Comparison of ENCODE assay signal across 8 cellular contexts in genomic region chr9:124551472-124552339, GRCh38. TPM values are rescaled to one million over a fixed set of nuclear protein-coding genes. Genes with fewer than 3 reads are reported as not detected.
DNase-seq lines count a peak whose midpoint lies in the region; ATAC-seq and TF ChIP-seq lines count a peak whose summit lies in the region.

No MANE protein-coding gene starts in this region.

- no peak for DNase-seq in AG04449 (ENCODE audit: low read depth, low spot score)
- DNase-seq in NCI-H2029 (lab: John Stamatoyannopoulos, UW) = peak; percentile 16
- no peak for DNase-seq in activated T-cell treated with anti-CD3 and anti-CD28 coated beads, Interleukin-2, amount 50 U/mL, for 4 hours
- peak; percentile 68 for DNase-seq in pons (ENCODE audit: low spot score)

- H3K9me3 Mint-ChIP-seq in activated T-cell treated with anti-CD3 and anti-CD28 coated beads, Interleukin-2, amount 50 U/mL, for 4 hours = no peaks in the 10 kb centered on the region

- no peak overlapping the region for H3K4me3 Mint-ChIP-seq in activated T-cell treated with anti-CD3 and anti-CD28 coated beads, Interleukin-2, amount 50 U/mL, for 4 hours

- H3K4me3 ChIP-seq in AG04449 (ENCODE audit: low read depth, low read length) (no peak overlapping the region), gastroesophageal sphincter (no peak overlapping the region)

- CTCF ChIA-PET in AG04449 (lab: Yijun Ruan, JAX) = interaction anchor here (0.7 to 14.2 kb wide), 39 partner anchors 8 to 301 kb away, joined by 3 to 206 read pairs (median 5); partner anchors contain the start of genes NR6A1, PSMB7 and WDR38

- TF ChIP-seq POLR2A in gastroesophageal sphincter (IDR thresholded peaks at IDR 0.05) = no peak

- no peak for TF ChIP-seq EP300 in gastroesophageal sphincter (IDR thresholded peaks at IDR 0.05)

- no peaks in the 10 kb centered on the region for H3K36me3 ChIP-seq in gastroesophageal sphincter

- ATAC-seq in activated T-cell treated with anti-CD3 and anti-CD28 coated beads, Interleukin-2, amount 50 U/mL, for 4 hours = peak; percentile 80 to 85
- ATAC-seq in gastroesophageal sphincter (peak; percentile 22), HG03469 (IDR thresholded peaks at IDR 0.05; ENCODE audit: unreplicated experiment) (no peak), GM19023 (IDR thresholded peaks at IDR 0.05; ENCODE audit: unreplicated experiment) (no peak)

- TF ChIP-seq CTCF in AG04449 (IDR thresholded peaks at IDR 0.05; ENCODE audit: insufficient read depth, low read length, missing control alignments) = peak; percentile 78
- TF ChIP-seq CTCF in GM12873 (IDR thresholded peaks at IDR 0.05; ENCODE audit: insufficient read depth, low read depth, low read length, missing control alignments) = peak; percentile 67
- TF ChIP-seq CTCF in gastroesophageal sphincter (IDR thresholded peaks at IDR 0.05) = peak in 2 of 4 experiments; percentile 33 to 56

- H3K36me3 Mint-ChIP-seq in activated T-cell treated with anti-CD3 and anti-CD28 coated beads, Interleukin-2, amount 50 U/mL, for 4 hours (ENCODE audit: insufficient read depth) = no peaks in the 10 kb centered on the region

- no peaks in the 10 kb centered on the region for H3K9me3 ChIP-seq in gastroesophageal sphincter

- POLR2A ChIA-PET in AG04449 (lab: Yijun Ruan, JAX) = interaction anchor here (0.6 to 0.7 kb wide), 2 partner anchors 109 to 198 kb away, joined by 3 to 4 read pairs; no protein-coding TSS in a partner anchor

- peaks cover 0 to 8% (median 0%) of the 10 kb centered on the region in 3 donors for H3K4me1 ChIP-seq in gastroesophageal sphincter

- no peak overlapping the region for H3K27ac ChIP-seq in gastroesophageal sphincter

- no peaks in the 10 kb centered on the region for H3K27me3 ChIP-seq in gastroesophageal sphincter

- peaks cover 8% of the 10 kb centered on the region for H3K4me1 Mint-ChIP-seq in activated T-cell treated with anti-CD3 and anti-CD28 coated beads, Interleukin-2, amount 50 U/mL, for 4 hours (ENCODE audit: low read depth)

- H3K27me3 Mint-ChIP-seq in activated T-cell treated with anti-CD3 and anti-CD28 coated beads, Interleukin-2, amount 50 U/mL, for 4 hours (ENCODE audit: low read depth) = peaks cover 7% of the 10 kb centered on the region

- WGBS in gastroesophageal sphincter (ENCODE audit: low coverage in 1 of 2), 2 donors = 10 to 19% methylated on average over 2 to 3 of the region's 4 CpGs

RNA-seq across cellular contexts. Expression of gene NR5A1, which starts 44.5 kb away (rescaled TPM):
- total RNA-seq in activated T-cell treated with anti-CD3 and anti-CD28 coated beads, Interleukin-2, amount 50 U/mL, for 4 hours = under 1 TPM; 0.08 to 0.16 (median 0.15) TPM
- not detected for total RNA-seq in gastroesophageal sphincter

Comparison
In these comparisons a context has a peak if more than half of its experiments do, and no peak if none do; other contexts are left out.
1. DNase-seq: peak in NCI-H2029 (single experiment) and pons (single experiment); none in AG04449 (single experiment) and activated T-cell treated with anti-CD3 and anti-CD28 coated beads, Interleukin-2, amount 50 U/mL, for 4 hours (single experiment).
2. ATAC-seq: peak in activated T-cell treated with anti-CD3 and anti-CD28 coated beads, Interleukin-2, amount 50 U/mL, for 4 hours (2 of 2) and gastroesophageal sphincter (single experiment); none in HG03469 (single experiment) and GM19023 (single experiment).